ENCODE assay signal across 18 cellular contexts in the genomic region with DNA sequence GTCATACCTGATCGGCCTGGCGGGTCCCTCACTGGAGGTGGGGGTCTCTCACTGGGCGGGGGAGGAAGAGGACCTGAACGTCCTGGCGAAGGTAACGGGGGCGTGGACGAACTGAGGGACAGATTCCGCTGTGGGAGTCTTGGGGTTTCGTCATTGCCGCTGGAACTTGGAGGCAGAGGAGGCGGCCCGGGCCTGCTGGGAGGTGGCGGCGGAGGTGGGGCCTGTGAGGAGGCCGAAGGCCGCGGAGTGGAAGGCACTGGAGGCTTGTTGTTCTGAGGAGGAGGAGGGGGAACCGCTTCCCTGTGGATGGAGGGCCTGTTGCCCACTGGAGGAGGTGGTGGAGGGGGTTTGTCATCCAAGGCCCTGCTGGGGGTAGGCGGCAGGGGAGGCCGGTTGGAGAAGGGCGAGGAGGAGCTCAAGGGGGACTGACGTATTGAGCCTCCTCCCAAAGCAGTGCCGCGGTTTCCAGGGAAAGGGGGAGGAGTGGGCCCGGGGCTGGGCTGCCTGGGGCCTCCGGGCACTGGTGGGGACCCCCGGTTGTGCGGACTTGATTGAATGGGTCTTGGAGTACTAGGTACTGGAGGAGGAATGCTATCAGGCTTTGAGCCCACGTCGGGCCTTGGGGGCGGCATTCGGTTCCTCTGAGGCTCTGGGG. TPM values are rescaled to one million over a fixed set of nuclear protein-coding genes. Genes with fewer than 3 reads are reported as not detected.
DNase-seq lines count a peak whose midpoint lies in the region; ATAC-seq and TF ChIP-seq lines count a peak whose summit lies in the region.
"Had no signal": no experiment of that assay in that cellular context is flagged by ENCODE, and none has a peak within 500 bp of the region (broad histone marks: within the 10 kb centered on the region; RNA-seq: fewer than 3 reads in every experiment).

No MANE protein-coding gene starts in this region.

- peak overlapping the region; percentile 56 for H3K27ac Mint-ChIP-seq in CD4-positive, alpha-beta T cell
- peak overlapping the region in 2 of 3 donors; percentile 7 to 71 for H3K27ac Mint-ChIP-seq in IgD-negative memory B cell
- H3K27ac Mint-ChIP-seq in central memory CD8-positive, alpha-beta T cell (ENCODE audit: low read depth): peak overlapping the region; percentile 83

- peaks cover 75% of the 10 kb centered on the region for H3K4me1 Mint-ChIP-seq in CD4-positive, alpha-beta T cell (ENCODE audit: low read depth)
- peaks cover 12 to 23% (median 13%) of the 10 kb centered on the region in 3 donors for H3K4me1 Mint-ChIP-seq in IgD-negative memory B cell
- peaks cover 66% of the 10 kb centered on the region for H3K4me1 Mint-ChIP-seq in central memory CD8-positive, alpha-beta T cell

- H3K36me3 ChIP-seq in neutrophil: peaks cover 93% of the 10 kb centered on the region
- H3K36me3 ChIP-seq: WERI-Rb-1 had no signal

- peaks cover 71 to 72% of the 10 kb centered on the region in 2 experiments for H3K4me1 ChIP-seq in neutrophil (ENCODE audit: control insufficient read depth in 1 of 2, insufficient read depth in 1 of 2, low read depth in 1 of 2, low read length in 1 of 2)

- intact Hi-C loops in CD4-positive, alpha-beta T cell (cut with DNase I, micrococcal nuclease): no loop called here

- TF ChIP-seq CTCF in CD4-positive, alpha-beta T cell (IDR thresholded peaks at IDR 0.05): no peak
- TF ChIP-seq CTCF in neutrophil (IDR thresholded peaks at IDR 0.05): no peak

- no peaks in the 10 kb centered on the region for H3K27me3 ChIP-seq in CD4-positive, alpha-beta T cell (ENCODE audit: control insufficient read depth, insufficient read depth, low read length)
- H3K27me3 ChIP-seq in neutrophil: no peaks in the 10 kb centered on the region
- H3K27me3 ChIP-seq: right lobe of liver had no signal

- no peak overlapping the region for H3K27ac ChIP-seq in CD4-positive, alpha-beta T cell (ENCODE audit: low read depth, low read length)
- H3K27ac ChIP-seq in neutrophil: peak overlapping the region; percentile 93
- H3K27ac ChIP-seq in caudate nucleus (ENCODE audit: low read depth, low read length): no peak overlapping the region
- H3K27ac ChIP-seq: HL-60, right lobe of liver, WERI-Rb-1 had no signal

- ATAC-seq in CD4-positive, alpha-beta T cell (ENCODE audit: poor library complexity): no peak
- ATAC-seq in central memory CD8-positive, alpha-beta T cell (replicated peaks; ENCODE audit: extremely low read depth, poor library complexity, severe bottlenecking): no peak
- no peak for ATAC-seq in HG02973 (IDR thresholded peaks at IDR 0.05; ENCODE audit: unreplicated experiment)
- ATAC-seq: K562, left lobe of liver, mucosa of descending colon had no signal

- H3K9me3 ChIP-seq in CD4-positive, alpha-beta T cell (ENCODE audit: control insufficient read depth, low read length): no peaks in the 10 kb centered on the region
- H3K9me3 ChIP-seq in neutrophil: no peaks in the 10 kb centered on the region
- H3K9me3 ChIP-seq: mucosa of descending colon, right lobe of liver had no signal

- POLR2A ChIA-PET in CD4-positive, alpha-beta T cell (lab: Charles Lee): interaction anchor here (1.2 to 3.6 kb wide), 2 partner anchors 22 kb away, joined by 4 to 10 read pairs; no protein-coding TSS in a partner anchor

- no peak overlapping the region for H3K4me3 ChIP-seq in neutrophil (ENCODE audit: low read depth in 1 of 2, low read length in 1 of 2)
- H3K4me3 ChIP-seq: K562, mucosa of descending colon, right lobe of liver had no signal

- peaks cover 100% of the 10 kb centered on the region for H3K36me3 Mint-ChIP-seq in CD4-positive, alpha-beta T cell (ENCODE audit: low read depth)
- H3K36me3 Mint-ChIP-seq in IgD-negative memory B cell: peaks cover 7% of the 10 kb centered on the region
- H3K36me3 Mint-ChIP-seq in central memory CD8-positive, alpha-beta T cell (ENCODE audit: insufficient read depth): peaks cover 94% of the 10 kb centered on the region

- no peaks in the 10 kb centered on the region for H3K9me3 Mint-ChIP-seq in CD4-positive, alpha-beta T cell
- no peaks in the 10 kb centered on the region for H3K9me3 Mint-ChIP-seq in IgD-negative memory B cell
- H3K9me3 Mint-ChIP-seq in central memory CD8-positive, alpha-beta T cell: no peaks in the 10 kb centered on the region

- DNase-seq in CD4-positive, alpha-beta T cell: no peak
- no peak for DNase-seq in central memory CD8-positive, alpha-beta T cell (ENCODE audit: low spot score in 2 of 2)
- DNase-seq in caudate nucleus (lab: John Stamatoyannopoulos, UW) (no peak), middle frontal gyrus (ENCODE audit: extremely low spot score, low spot score) (no peak)
- DNase-seq: Calu3, HCEC 1CT, mucosa of descending colon, NCI-H1048, NCI-H526, right lobe of liver, SHP77, WERI-Rb-1 had no signal

- CTCF ChIA-PET in CD4-positive, alpha-beta T cell (lab: Charles Lee): no interaction called here

- peak overlapping the region; percentile 34 for H3K4me3 Mint-ChIP-seq in CD4-positive, alpha-beta T cell
- no peak overlapping the region for H3K4me3 Mint-ChIP-seq in IgD-negative memory B cell
- H3K4me3 Mint-ChIP-seq in central memory CD8-positive, alpha-beta T cell: peak overlapping the region; percentile 41

- no peaks in the 10 kb centered on the region for H3K27me3 Mint-ChIP-seq in CD4-positive, alpha-beta T cell
- no peaks in the 10 kb centered on the region for H3K27me3 Mint-ChIP-seq in IgD-negative memory B cell
- H3K27me3 Mint-ChIP-seq in central memory CD8-positive, alpha-beta T cell: no peaks in the 10 kb centered on the region

RNA-seq across cellular contexts. Expression of gene WIPF1, which starts 25.8 kb away (rescaled TPM):
- total RNA-seq in CD4-positive, alpha-beta T cell: 100 to 1,000 TPM; 237 to 264 TPM
- 120 TPM for polyA plus RNA-seq in IgD-negative memory B cell

Comparison
In these comparisons a context has a peak if more than half of its experiments do, and no peak if none do; other contexts are left out.
1. H3K4me3 Mint-ChIP-seq: peak in CD4-positive, alpha-beta T cell (single experiment) and central memory CD8-positive, alpha-beta T cell (single experiment); none in IgD-negative memory B cell (0 of 4).
2. Peak in every context shown above with its lines, with median percentiles within 50 percentile points of each other: H3K27ac Mint-ChIP-seq.